Comparison of ENCODE assay signal across 24 cellular contexts in genomic region chr3:31543375-31543774, GRCh38. TPM values are rescaled to one million over a fixed set of nuclear protein-coding genes. Genes with fewer than 3 reads are reported as not detected.
DNase-seq lines count a peak whose midpoint lies in the region; ATAC-seq lines count a peak whose summit lies in the region.
"Had no signal": no experiment of that assay in that cellular context is flagged by ENCODE, and none has a peak within 500 bp of the region (broad histone marks: within the 10 kb centered on the region; RNA-seq: fewer than 3 reads in every experiment).

No MANE protein-coding gene starts in this region.

- ATAC-seq in CD4-positive, CD25-positive, alpha-beta regulatory T cell (ENCODE audit: low read depth in 2 of 2), result no peak
- no peak for ATAC-seq in GM21526 (IDR thresholded peaks at IDR 0.05; ENCODE audit: low FRiP score, unreplicated experiment)

- H3K27me3 Mint-ChIP-seq in CD4-positive, CD25-positive, alpha-beta regulatory T cell, result no peaks in the 10 kb centered on the region
- H3K27me3 Mint-ChIP-seq: brain had no signal

- no peak overlapping the region for H3K27ac ChIP-seq in CD4-positive, CD25-positive, alpha-beta regulatory T cell (ENCODE audit: insufficient read depth, low read length, poor library complexity, severe bottlenecking)

- H3K9me3 ChIP-seq in CD4-positive, CD25-positive, alpha-beta regulatory T cell (ENCODE audit: control insufficient read depth in 2 of 2, low read length in 2 of 2), result no peaks in the 10 kb centered on the region
- H3K9me3 ChIP-seq: heart left ventricle had no signal

- peaks cover 57 to 88% (median 78%) of the 10 kb centered on the region in 4 donors for H3K4me1 Mint-ChIP-seq in CD4-positive, CD25-positive, alpha-beta regulatory T cell

- peaks cover 7% of the 10 kb centered on the region for H3K36me3 Mint-ChIP-seq in CD4-positive, CD25-positive, alpha-beta regulatory T cell
- H3K36me3 Mint-ChIP-seq: immature natural killer cell had no signal

- no peaks in the 10 kb centered on the region for H3K9me3 Mint-ChIP-seq in CD4-positive, CD25-positive, alpha-beta regulatory T cell
- H3K9me3 Mint-ChIP-seq: immature natural killer cell, nephron had no signal

- H3K27ac Mint-ChIP-seq in CD4-positive, CD25-positive, alpha-beta regulatory T cell, result peak overlapping the region in 1 of 3 donors; percentile 38
- H3K27ac Mint-ChIP-seq: activated naive CD4-positive, alpha-beta T cell treated with anti-CD3 and anti-CD28 coated beads, Interleukin-2, amount 50 U/mL, for 72 hours; brain had no signal

- no peaks in the 10 kb centered on the region for H3K27me3 ChIP-seq in CD4-positive, CD25-positive, alpha-beta regulatory T cell (ENCODE audit: control insufficient read depth, insufficient read depth, low read length)
- H3K27me3 ChIP-seq: heart left ventricle had no signal

- H3K4me1 ChIP-seq in CD4-positive, CD25-positive, alpha-beta regulatory T cell (ENCODE audit: control insufficient read depth, insufficient read depth, low read length, poor library complexity, severe bottlenecking), result peaks cover 46% of the 10 kb centered on the region

- no peak overlapping the region for H3K4me3 ChIP-seq in CD4-positive, CD25-positive, alpha-beta regulatory T cell (ENCODE audit: low read depth, low read length)
- H3K4me3 ChIP-seq: heart left ventricle, lung, smooth muscle cell had no signal

- no peak for DNase-seq in CD4-positive, CD25-positive, alpha-beta regulatory T cell
- peak; percentile 16 for DNase-seq in GM03348 (ENCODE audit: low spot score)
- peak; percentile 76 for DNase-seq in amniotic epithelial cell (ENCODE audit: low read depth)
- DNase-seq in iris pigment epithelial cell (ENCODE audit: low read depth), result peak; percentile 59
- DNase-seq in NCI-H1694 (lab: John Stamatoyannopoulos, UW), result no peak
- no peak for DNase-seq in AG08395 (ENCODE audit: low spot score)
- no peak for DNase-seq in DMS53 (lab: John Stamatoyannopoulos, UW)
- DNase-seq: activated CD4-positive, alpha-beta T cell treated with anti-CD3 and anti-CD28 coated beads, Interleukin-2, amount 50 U/mL, for 1 hour; activated T-cell treated with anti-CD3 and anti-CD28 coated beads for 4 hours; AML-193; GDM1; heart left ventricle; immature natural killer cell; Karpas-422; NCI-H1417 treated with DMSO at 0.1 percent for 48 hours; NCI-H82; stimulated activated CD4-positive, alpha-beta T cell treated with anti-CD3 and anti-CD28 coated beads, Interleukin-4, amount 100 ng/mL, for 4 hours; SW 1271 had no signal

- peak overlapping the region; percentile 8 to 49 (median 19) for H3K4me3 Mint-ChIP-seq in CD4-positive, CD25-positive, alpha-beta regulatory T cell
- H3K4me3 Mint-ChIP-seq: immature natural killer cell, nephron had no signal

- H3K36me3 ChIP-seq in CD4-positive, CD25-positive, alpha-beta regulatory T cell (ENCODE audit: control insufficient read depth, insufficient read depth, low read length), result no peaks in the 10 kb centered on the region
- H3K36me3 ChIP-seq: heart left ventricle had no signal

RNA-seq across cellular contexts. Expression of gene STT3B, which starts 10.7 kb away (rescaled TPM):
- 108 TPM for total RNA-seq in CD4-positive, CD25-positive, alpha-beta regulatory T cell
- polyA plus RNA-seq in CD4-positive, CD25-positive, alpha-beta regulatory T cell, result 10 to 100 TPM; 85.1 to 91.3 (median 89.5) TPM

Comparison
In these comparisons a context has a peak if more than half of its experiments do, and no peak if none do; other contexts are left out.
1. DNase-seq: peak in GM03348 (single experiment), amniotic epithelial cell (single experiment) and iris pigment epithelial cell (single experiment); none in CD4-positive, CD25-positive, alpha-beta regulatory T cell (0 of 3), NCI-H1694 (single experiment), AG08395 (single experiment) and DMS53 (single experiment).